ENCODE assay signal across 16 cellular contexts in the genomic region with DNA sequence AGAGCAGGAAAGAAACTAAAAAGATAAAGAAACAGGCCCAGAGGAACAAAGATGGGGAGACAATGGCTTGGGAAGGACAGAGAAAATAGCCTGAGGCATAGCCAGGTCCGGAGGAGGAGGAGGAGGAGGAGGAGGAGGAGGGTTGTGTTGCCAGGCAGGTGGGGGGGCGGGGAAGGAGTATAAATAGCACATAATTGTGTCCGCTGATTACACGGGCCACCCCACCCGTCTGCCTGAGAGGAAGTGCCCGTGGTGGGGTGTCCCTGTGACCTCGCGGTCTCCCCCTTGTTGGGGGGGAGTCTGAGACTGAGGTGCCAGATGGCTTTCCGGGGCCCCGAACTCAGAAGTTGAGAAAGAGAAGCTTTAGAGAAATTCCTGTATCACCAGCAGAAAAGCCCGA. TPM values are rescaled to one million over a fixed set of nuclear protein-coding genes. Genes with fewer than 3 reads are reported as not detected.
DNase-seq lines count a peak whose midpoint lies in the region; TF ChIP-seq lines count a peak whose summit lies in the region.
"Had no signal": no experiment of that assay in that cellular context is flagged by ENCODE, and none has a peak within 500 bp of the region (broad histone marks: within the 10 kb centered on the region; RNA-seq: fewer than 3 reads in every experiment).

No MANE protein-coding gene starts in this region.

- H3K4me2 ChIP-seq in BLaER1 treated with 17β-estradiol and CSF1 and Interleukin-3, amounts not matched to agents 10 nM and 100 nM = peak overlapping the region in 9 of 11 experiments; percentile 11 to 38 (median 24); a peak in 9 of 22 replicates

- DNase-seq in T-helper 1 cell (no peak), NCI-H146 (lab: John Stamatoyannopoulos, UW) (peak; percentile 72), endothelial cell (ENCODE audit: low spot score) (no peak), right atrium auricular region (ENCODE audit: low spot score) (no peak), cerebellar cortex (ENCODE audit: low spot score) (no peak)
- no peak for DNase-seq in stimulated activated CD4-positive, alpha-beta T cell treated with anti-CD3 and anti-CD28 coated beads, Interleukin-15, amount 100 ng/mL, for 24 hours
- DNase-seq: 8988T, C1 segment of cervical spinal cord, GM23248, HFFc6, NCI-H1048, NCI-H1694 treated with DMSO at 0.1 percent for 48 hours, NCI-H446, NCI-H774 had no signal

- H3K27ac Mint-ChIP-seq in T-helper 1 cell treated with Interleukin-12 subunit alpha and Interleukin-12 subunit beta and Interleukin-4 antibody, amounts not matched to agents 30 μg/mL and 1 μg/mL, for 36 hours = no peak overlapping the region
- peak overlapping the region; percentile 92 for H3K27ac Mint-ChIP-seq in endothelial cell (ENCODE audit: unreplicated experiment)
- H3K27ac Mint-ChIP-seq: HFFc6 had no signal

- peaks cover 0 to 11% (median 0%) of the 10 kb centered on the region in 11 experiments; a peak in 3 of 22 replicates for H4K20me1 ChIP-seq in BLaER1 treated with 17β-estradiol and CSF1 and Interleukin-3, amounts not matched to agents 10 nM and 100 nM

- peaks cover 9% of the 10 kb centered on the region for H3K4me1 Mint-ChIP-seq in T-helper 1 cell treated with Interleukin-12 subunit alpha and Interleukin-12 subunit beta and Interleukin-4 antibody, amounts not matched to agents 30 μg/mL and 1 μg/mL, for 36 hours (ENCODE audit: low read depth)
- H3K4me1 Mint-ChIP-seq in endothelial cell (ENCODE audit: unreplicated experiment) = peaks cover 54% of the 10 kb centered on the region

- peaks cover 62% of the 10 kb centered on the region for H3K27me3 Mint-ChIP-seq in T-helper 1 cell treated with Interleukin-12 subunit alpha and Interleukin-12 subunit beta and Interleukin-4 antibody, amounts not matched to agents 30 μg/mL and 1 μg/mL, for 36 hours (ENCODE audit: low read depth)
- peaks cover 14% of the 10 kb centered on the region for H3K27me3 Mint-ChIP-seq in endothelial cell (ENCODE audit: unreplicated experiment)

- no peak overlapping the region for H3K27ac ChIP-seq in BLaER1 treated with 17β-estradiol and CSF1 and Interleukin-3, amounts not matched to agents 10 nM and 100 nM
- H3K27ac ChIP-seq in right atrium auricular region = no peak overlapping the region
- H3K27ac ChIP-seq: GM23248 had no signal

- H3K9ac ChIP-seq in BLaER1 treated with 17β-estradiol and CSF1 and Interleukin-3, amounts not matched to agents 10 nM and 100 nM = no peak overlapping the region
- H3K9ac ChIP-seq: GM23248 had no signal

- H3K9me3 Mint-ChIP-seq in T-helper 1 cell treated with Interleukin-12 subunit alpha and Interleukin-12 subunit beta and Interleukin-4 antibody, amounts not matched to agents 30 μg/mL and 1 μg/mL, for 36 hours = no peaks in the 10 kb centered on the region
- H3K9me3 Mint-ChIP-seq in endothelial cell (ENCODE audit: unreplicated experiment) = no peaks in the 10 kb centered on the region
- H3K9me3 Mint-ChIP-seq: HFFc6 had no signal

- peak overlapping the region; percentile 2 for H3K4me3 Mint-ChIP-seq in T-helper 1 cell treated with Interleukin-12 subunit alpha and Interleukin-12 subunit beta and Interleukin-4 antibody, amounts not matched to agents 30 μg/mL and 1 μg/mL, for 36 hours
- H3K4me3 Mint-ChIP-seq in endothelial cell (ENCODE audit: unreplicated experiment) = peak overlapping the region; percentile 17
- H3K4me3 Mint-ChIP-seq: HFFc6 had no signal

- peaks cover 36 to 55% (median 46%) of the 10 kb centered on the region in 11 experiments for H3K27me3 ChIP-seq in BLaER1 treated with 17β-estradiol and CSF1 and Interleukin-3, amounts not matched to agents 10 nM and 100 nM
- H3K27me3 ChIP-seq in right atrium auricular region = no peaks in the 10 kb centered on the region

- H3K36me3 Mint-ChIP-seq in T-helper 1 cell treated with Interleukin-12 subunit alpha and Interleukin-12 subunit beta and Interleukin-4 antibody, amounts not matched to agents 30 μg/mL and 1 μg/mL, for 36 hours (ENCODE audit: low read depth) = no peaks in the 10 kb centered on the region
- H3K36me3 Mint-ChIP-seq in endothelial cell (ENCODE audit: low read depth, unreplicated experiment) = no peaks in the 10 kb centered on the region

- TF ChIP-seq CTCF in endothelial cell (IDR thresholded peaks at IDR 0.05; ENCODE audit: unreplicated experiment) (no peak), right atrium auricular region (IDR thresholded peaks at IDR 0.05) (no peak)

- H3K9me3 ChIP-seq in BLaER1 treated with 17β-estradiol and CSF1 and Interleukin-3, amounts not matched to agents 10 nM and 100 nM (replicated peaks in 1 of 11) = no peaks in the 10 kb centered on the region
- no peaks in the 10 kb centered on the region for H3K9me3 ChIP-seq in right atrium auricular region

- H3K4me1 ChIP-seq in BLaER1 treated with 17β-estradiol and CSF1 and Interleukin-3, amounts not matched to agents 10 nM and 100 nM = peaks cover 20 to 55% (median 42%) of the 10 kb centered on the region in 10 experiments
- no peaks in the 10 kb centered on the region for H3K4me1 ChIP-seq in right atrium auricular region

- no peaks in the 10 kb centered on the region for H3K36me3 ChIP-seq in BLaER1 treated with 17β-estradiol and CSF1 and Interleukin-3, amounts not matched to agents 10 nM and 100 nM
- no peaks in the 10 kb centered on the region for H3K36me3 ChIP-seq in right atrium auricular region

- H3K4me3 ChIP-seq in BLaER1 treated with 17β-estradiol and CSF1 and Interleukin-3, amounts not matched to agents 10 nM and 100 nM = no peak overlapping the region
- H3K4me3 ChIP-seq in right atrium auricular region = no peak overlapping the region
- H3K4me3 ChIP-seq: GM23248 had no signal

RNA-seq across cellular contexts. Expression of a gene that starts 1.8 kb away (rescaled TPM):
- total RNA-seq in endothelial cell (ENCODE audit: unreplicated experiment) = 3.6 TPM
- not detected for total RNA-seq in right atrium auricular region
- total RNA-seq: GM23248, HFFc6 had no signal

RNA-seq across cellular contexts. Expression of a gene that starts 16.6 kb away (rescaled TPM):
- 56.2 TPM for total RNA-seq in endothelial cell (ENCODE audit: unreplicated experiment)
- total RNA-seq in right atrium auricular region = 10 to 100 TPM; 30.4 to 30.8 TPM

RNA-seq across cellular contexts. Expression of a gene that starts 38.5 kb away (rescaled TPM):
- total RNA-seq in endothelial cell (ENCODE audit: unreplicated experiment) (55.3 TPM), right atrium auricular region (10 to 100 TPM; 26.9 to 28.3 TPM)

RNA-seq across cellular contexts. Expression of a gene that starts 42.0 kb away (rescaled TPM):
- total RNA-seq in endothelial cell (ENCODE audit: unreplicated experiment) (69.5 TPM), right atrium auricular region (10 to 100 TPM; 21.2 to 36.6 TPM)

RNA-seq across cellular contexts. Expression of a gene that starts 42.7 kb away (rescaled TPM):
- total RNA-seq in endothelial cell (ENCODE audit: unreplicated experiment) = 444 TPM
- 100 to 1,000 TPM; 416 to 549 TPM for total RNA-seq in right atrium auricular region
